ENCODE assay signal across 2 cellular contexts in genomic region chr4:27010334-27010940, GRCh38.
TF ChIP-seq lines count a peak whose summit lies in the region.

No MANE protein-coding gene starts in this region.

TF ChIP-seq in GM23338, 12 proteins besides CTCF, POLR2A, EP300 and RAD21 (continued from another document):
- TF ChIP-seq ZNF462 (CRISPR knock-in tag; IDR thresholded peaks at IDR 0.05) (no peak), STAT1 (IDR thresholded peaks at IDR 0.05; ENCODE audit: unreplicated experiment) (no peak), ZNF331 (CRISPR knock-in tag; IDR thresholded peaks at IDR 0.05; ENCODE audit: low read depth) (no peak), REST (IDR thresholded peaks at IDR 0.05; ENCODE audit: unreplicated experiment) (no peak)

TF ChIP-seq in SK-N-SH treated with all-trans-retinoic acid at 6 μM for 48 hours, 23 proteins besides CTCF, POLR2A, EP300 and RAD21 (continued from another document):
- no peak for TF ChIP-seq ARNTL (CRISPR knock-in tag; IDR thresholded peaks at IDR 0.05; ENCODE audit: borderline replicate concordance, low read depth)
- TF ChIP-seq ESRRG (CRISPR knock-in tag; IDR thresholded peaks at IDR 0.05): no peak
- no peak for TF ChIP-seq ZNF565 (CRISPR knock-in tag; conservative IDR thresholded peaks at IDR 0.05; ENCODE audit: low read depth)
- no peak for TF ChIP-seq CSDC2 (CRISPR knock-in tag; IDR thresholded peaks at IDR 0.05)
- TF ChIP-seq OSR1 (CRISPR knock-in tag; IDR thresholded peaks at IDR 0.05): no peak
- no peak for TF ChIP-seq ZFP30 (CRISPR knock-in tag; IDR thresholded peaks at IDR 0.05)
- TF ChIP-seq ZC3H10 (CRISPR knock-in tag; IDR thresholded peaks at IDR 0.05): no peak
